1 cellular context compared by ENCODE assay signal in genomic region chr16:67017810-67018488, GRCh38.
TF ChIP-seq lines count a peak whose summit lies in the region.

No MANE protein-coding gene starts in this region.

TF ChIP-seq in A549, 52 proteins besides CTCF, POLR2A, EP300 and RAD21 (continued from another document):
- TF ChIP-seq TFCP2L1 (CRISPR knock-in tag; IDR thresholded peaks at IDR 0.05) (no peak), TP53 (CRISPR knock-in tag; IDR thresholded peaks at IDR 0.05) (no peak), CHD2 (IDR thresholded peaks at IDR 0.05; ENCODE audit: low read length, partially characterized antibody) (no peak), FOXS1 (CRISPR knock-in tag; IDR thresholded peaks at IDR 0.05) (no peak), ZFP36 (IDR thresholded peaks at IDR 0.05; ENCODE audit: borderline replicate concordance, partially characterized antibody) (no peak), MAZ (IDR thresholded peaks at IDR 0.05; ENCODE audit: borderline replicate concordance, low read depth, low read length) (no peak), ZNF302 (CRISPR knock-in tag; IDR thresholded peaks at IDR 0.05) (no peak), BCL3 (IDR thresholded peaks at IDR 0.05) (no peak), RARB (CRISPR knock-in tag; IDR thresholded peaks at IDR 0.05) (no peak), NPAS2 (CRISPR knock-in tag; IDR thresholded peaks at IDR 0.05; ENCODE audit: borderline replicate concordance) (no peak), MYC (IDR thresholded peaks at IDR 0.05; ENCODE audit: borderline replicate concordance, low read length) (no peak), HES2 (IDR thresholded peaks at IDR 0.05) (no peak), ZC3H11A (IDR thresholded peaks at IDR 0.05) (no peak), GATA3 (IDR thresholded peaks at IDR 0.05; ENCODE audit: borderline replicate concordance) (no peak), HMGXB4 (CRISPR knock-in tag; IDR thresholded peaks at IDR 0.05; ENCODE audit: borderline replicate concordance) (no peak)
